In the genomic region with DNA sequence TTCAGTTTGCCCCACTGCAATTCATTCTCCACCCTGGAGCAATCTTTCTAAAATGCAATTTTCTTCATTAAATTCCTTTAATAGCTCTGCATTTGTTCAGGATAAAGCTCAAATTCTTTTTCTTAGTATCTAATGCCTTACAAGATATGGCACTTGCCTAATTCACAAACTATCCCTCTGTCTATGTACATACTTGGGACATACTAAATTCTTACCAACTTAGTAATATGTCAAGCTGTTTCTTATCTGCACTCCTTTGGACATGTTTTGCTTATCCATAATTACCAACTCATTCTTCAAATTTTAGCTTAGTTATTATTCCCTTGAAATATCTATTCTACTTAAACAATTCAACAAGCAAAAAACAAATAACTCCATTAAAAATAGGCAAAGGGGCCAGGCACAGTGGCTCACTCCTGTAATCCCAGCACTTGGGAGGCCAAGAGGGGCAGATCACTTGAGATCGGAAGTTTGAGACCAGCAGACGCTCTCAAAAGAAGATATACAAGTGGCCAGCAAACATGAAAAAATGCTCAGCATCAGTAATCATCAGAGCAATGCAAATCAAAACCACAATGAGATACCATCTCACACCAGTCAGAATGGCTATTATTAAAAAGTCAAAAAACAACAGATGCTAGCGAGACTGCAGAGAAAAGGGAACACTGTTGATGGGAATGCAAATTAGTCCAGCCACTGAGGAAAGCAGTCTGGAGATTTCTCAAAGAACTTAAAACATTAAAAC, we compare ENCODE assay signal across 21 cellular contexts.
DNase-seq lines count a peak whose midpoint lies in the region; ATAC-seq and TF ChIP-seq lines count a peak whose summit lies in the region.
"Had no signal": no experiment of that assay in that cellular context is flagged by ENCODE, and none has a peak within 500 bp of the region (broad histone marks: within the 10 kb centered on the region; RNA-seq: fewer than 3 reads in every experiment).

No MANE protein-coding gene starts in this region.

- no peak overlapping the region for H2AK5ac ChIP-seq in IMR-90 (ENCODE audit: low read depth, low read length)

- CTCF ChIA-PET in AG04450 (lab: Charles Lee) (interaction anchor here (1.0 to 7.3 kb wide), 2 partner anchors 10 to 13 kb away, joined by 5 to 74 read pairs; no protein-coding TSS in a partner anchor), IMR-90 (lab: Yijun Ruan, JAX) (interaction anchor here (0.6 to 1.3 kb wide), 3 partner anchors 13 to 1053 kb away, joined by 3 to 5 read pairs (median 4); no protein-coding TSS in a partner anchor)

- H3K79me1 ChIP-seq in IMR-90 (ENCODE audit: low read depth in 1 of 2, low read length in 2 of 2), result no peaks in the 10 kb centered on the region

- peak overlapping the region; percentile 36; the same call in 1 of the 2 replicates for H2BK20ac ChIP-seq in IMR-90 (ENCODE audit: low read depth, low read length)

- H4K5ac ChIP-seq in IMR-90 (ENCODE audit: low read depth, low read length), result peak overlapping the region; percentile 47; the same call in 1 of the 2 replicates

- peak overlapping the region in 1 of 2 experiments; percentile 13; a peak in 2 of 4 replicates for H4K8ac ChIP-seq in IMR-90 (ENCODE audit: low read depth in 2 of 2, low read length in 2 of 2)

- H3K4ac ChIP-seq in IMR-90 (ENCODE audit: low read depth, low read length), result peak overlapping the region; percentile 45; the same call in 1 of the 2 replicates

- 43% methylated on average over 1 of the region's 3 CpGs; no CpG with 5 or more reads in 1 of the 2 experiments for WGBS in IMR-90 (ENCODE audit: extremely low coverage in 2 of 2, insufficient read length in 1 of 2), 2 experiments

- TF ChIP-seq RAD21 in IMR-90 (IDR thresholded peaks at IDR 0.05; ENCODE audit: low read length), result no peak

- DNase-seq in AG04450 (ENCODE audit: low read depth, low spot score) (no peak), IMR-90 (peak; percentile 55), fibroblast of gingiva (ENCODE audit: low read depth) (peak; percentile 14), erythroblast (lab: John Stamatoyannopoulos, UW) (no peak)
- no peak for DNase-seq in activated T-helper 1 cell treated with anti-CD3 and anti-CD28 coated beads, Interleukin-12 subunit alpha, Interleukin-12 subunit beta, Interleukin-2, Interleukin-4 antibody, amounts not matched to agents 30 ng/mL and 10 ng/mL and 1 ng/mL, durations not matched to agents 14 hours and 24 hours and 36 hours (ENCODE audit: low spot score)
- no peak for DNase-seq in stimulated activated naive CD4-positive, alpha-beta T cell treated with Interleukin-2 at 50 U/mL for 16 hours (lab: John Stamatoyannopoulos, UW)
- DNase-seq: activated CD4-positive, alpha-beta memory T cell treated with anti-CD3 and anti-CD28 coated beads, Interleukin-2, amount 10 ng/mL, durations not matched to agents 7 days and 5 days; activated naive CD8-positive, alpha-beta T cell treated with anti-CD3 and anti-CD28 coated beads, Interleukin-2, amount 10 ng/mL, durations not matched to agents 7 days and 5 days; activated T-cell treated with anti-CD3 and anti-CD28 coated beads, Interleukin-2, amount 50 U/mL, for 48 hours; endodermal cell; gastrocnemius medialis; NCI-H1436 treated with DMSO at 0.1 percent for 48 hours; NCI-H345; stimulated activated naive B cell treated with anti-CD40 and anti-IgM and Interleukin-4, amounts not matched to agents 10 μg/mL and 1 μg/mL and 100 μg/mL, for 72 hours; T-helper 1 cell; upper lobe of right lung had no signal

- peak overlapping the region; percentile 48 for H3K27ac ChIP-seq in AG04450 (ENCODE audit: low read depth, low read length)
- H3K27ac ChIP-seq in IMR-90 (ENCODE audit: insufficient read depth, low read length), result peak overlapping the region; percentile 57; the same call in 1 of the 2 replicates
- H3K27ac ChIP-seq: gastrocnemius medialis, RWPE1, upper lobe of right lung, VCaP had no signal

- H3K14ac ChIP-seq in IMR-90 (replicated peaks; ENCODE audit: low read depth, low read length), result no peak overlapping the region

- H3K18ac ChIP-seq in IMR-90 (ENCODE audit: low read depth, low read length), result peak overlapping the region; percentile 93; the same call in 1 of the 2 replicates

- H3K27ac Mint-ChIP-seq in activated T-helper 1 cell treated with anti-CD3 and anti-CD28 coated beads, Interleukin-12 subunit alpha, Interleukin-12 subunit beta, Interleukin-2, Interleukin-4 antibody, amounts not matched to agents 30 ng/mL and 10 ng/mL and 1 ng/mL, durations not matched to agents 14 hours and 24 hours and 36 hours, result no peak overlapping the region
- H3K27ac Mint-ChIP-seq: activated CD4-positive, alpha-beta memory T cell treated with anti-CD3 and anti-CD28 coated beads, Interleukin-2, amount 10 ng/mL, durations not matched to agents 7 days and 5 days; activated naive CD8-positive, alpha-beta T cell treated with anti-CD3 and anti-CD28 coated beads, Interleukin-2, amount 10 ng/mL, durations not matched to agents 7 days and 5 days; endodermal cell; stimulated activated naive B cell treated with anti-CD40 and anti-IgM and Interleukin-4, amounts not matched to agents 10 μg/mL and 1 μg/mL and 100 μg/mL, for 72 hours had no signal

- no peak overlapping the region for H2AFZ ChIP-seq in IMR-90 (replicated peaks; ENCODE audit: low read length, poor library complexity)

- peak; percentile 39 for ATAC-seq in GM18867 (IDR thresholded peaks at IDR 0.05; ENCODE audit: unreplicated experiment)
- peak; percentile 95 for ATAC-seq in IMR-90 (ENCODE audit: low read depth)
- ATAC-seq in HG03025 (IDR thresholded peaks at IDR 0.05; ENCODE audit: low FRiP score, unreplicated experiment), result no peak
- ATAC-seq: gastrocnemius medialis, upper lobe of right lung had no signal

- H3K9me3 Mint-ChIP-seq in activated T-helper 1 cell treated with anti-CD3 and anti-CD28 coated beads, Interleukin-12 subunit alpha, Interleukin-12 subunit beta, Interleukin-2, Interleukin-4 antibody, amounts not matched to agents 30 ng/mL and 10 ng/mL and 1 ng/mL, durations not matched to agents 14 hours and 24 hours and 36 hours, result peaks cover 17% of the 10 kb centered on the region
- H3K9me3 Mint-ChIP-seq: central memory CD8-positive, alpha-beta T cell; endodermal cell; stimulated activated naive B cell treated with anti-CD40 and anti-IgM and Interleukin-4, amounts not matched to agents 10 μg/mL and 1 μg/mL and 100 μg/mL, for 72 hours had no signal

- H3K4me3 Mint-ChIP-seq in activated T-helper 1 cell treated with anti-CD3 and anti-CD28 coated beads, Interleukin-12 subunit alpha, Interleukin-12 subunit beta, Interleukin-2, Interleukin-4 antibody, amounts not matched to agents 30 ng/mL and 10 ng/mL and 1 ng/mL, durations not matched to agents 14 hours and 24 hours and 36 hours, result no peak overlapping the region
- H3K4me3 Mint-ChIP-seq: activated CD4-positive, alpha-beta memory T cell treated with anti-CD3 and anti-CD28 coated beads, Interleukin-2, amount 10 ng/mL, durations not matched to agents 7 days and 5 days; activated naive CD8-positive, alpha-beta T cell treated with anti-CD3 and anti-CD28 coated beads, Interleukin-2, amount 10 ng/mL, durations not matched to agents 7 days and 5 days; central memory CD8-positive, alpha-beta T cell; endodermal cell had no signal

- in situ Hi-C loops in IMR-90 (cut with MboI; ENCODE audit: low sequenced_read_pairs), result no loop called here

- no peak overlapping the region for H2AK9ac ChIP-seq in IMR-90 (replicated peaks; ENCODE audit: low read depth, low read length, poor library complexity)

- no peak overlapping the region for H3K23ac ChIP-seq in IMR-90 (ENCODE audit: low read depth, low read length)

- H3K4me1 Mint-ChIP-seq in activated T-helper 1 cell treated with anti-CD3 and anti-CD28 coated beads, Interleukin-12 subunit alpha, Interleukin-12 subunit beta, Interleukin-2, Interleukin-4 antibody, amounts not matched to agents 30 ng/mL and 10 ng/mL and 1 ng/mL, durations not matched to agents 14 hours and 24 hours and 36 hours (ENCODE audit: low read depth), result peaks cover 35% of the 10 kb centered on the region
- H3K4me1 Mint-ChIP-seq: endodermal cell had no signal

- peaks cover 21% of the 10 kb centered on the region for H3K36me3 Mint-ChIP-seq in activated T-helper 1 cell treated with anti-CD3 and anti-CD28 coated beads, Interleukin-12 subunit alpha, Interleukin-12 subunit beta, Interleukin-2, Interleukin-4 antibody, amounts not matched to agents 30 ng/mL and 10 ng/mL and 1 ng/mL, durations not matched to agents 14 hours and 24 hours and 36 hours (ENCODE audit: low read depth)
- H3K36me3 Mint-ChIP-seq: stimulated activated naive B cell treated with anti-CD40 and anti-IgM and Interleukin-4, amounts not matched to agents 10 μg/mL and 1 μg/mL and 100 μg/mL, for 72 hours had no signal

- no peak overlapping the region for H3K56ac ChIP-seq in IMR-90 (ENCODE audit: extremely low read depth, insufficient read depth, low read length)

- H3K4me1 ChIP-seq in IMR-90 (ENCODE audit: control insufficient read depth, insufficient read depth, low read length), result peaks cover 2% of the 10 kb centered on the region; the same call in 1 of the 2 replicates

- TF ChIP-seq POLR2A in IMR-90 (IDR thresholded peaks at IDR 0.05; ENCODE audit: low read depth, low read length) (no peak), erythroblast (IDR thresholded peaks at IDR 0.05; ENCODE audit: low read length) (no peak)

- H3K9me3 ChIP-seq in AG04450 (ENCODE audit: control insufficient read depth, insufficient read depth, low read length), result no peaks in the 10 kb centered on the region
- no peaks in the 10 kb centered on the region for H3K9me3 ChIP-seq in IMR-90 (ENCODE audit: control insufficient read depth, insufficient read depth, low read length)
- H3K9me3 ChIP-seq: gastrocnemius medialis, upper lobe of right lung had no signal

- dilution Hi-C loops in IMR-90 (cut with HindIII; ENCODE audit: low sequenced_read_pairs, unreplicated experiment), result no loop called here

- no peaks in the 10 kb centered on the region for H3K36me3 ChIP-seq in IMR-90 (ENCODE audit: control insufficient read depth, insufficient read depth, low read length)
- H3K36me3 ChIP-seq: gastrocnemius medialis, upper lobe of right lung had no signal

- H2BK120ac ChIP-seq in IMR-90 (ENCODE audit: low read depth, low read length), result peak overlapping the region; percentile 53

- no peaks in the 10 kb centered on the region for H3K9me1 ChIP-seq in IMR-90 (ENCODE audit: insufficient read depth, low read length)

- H2BK15ac ChIP-seq in IMR-90 (ENCODE audit: low read depth, low read length), result peak overlapping the region; percentile 18; the same call in 1 of the 3 replicates

- no TSS peak for BruUV-seq in IMR-90 (replicated peaks; lab: Mats Ljungman, UMichigan)

- no peaks in the 10 kb centered on the region for H4K20me1 ChIP-seq in IMR-90 (ENCODE audit: insufficient read depth, low read length)

- no peaks in the 10 kb centered on the region for H3K27me3 Mint-ChIP-seq in activated T-helper 1 cell treated with anti-CD3 and anti-CD28 coated beads, Interleukin-12 subunit alpha, Interleukin-12 subunit beta, Interleukin-2, Interleukin-4 antibody, amounts not matched to agents 30 ng/mL and 10 ng/mL and 1 ng/mL, durations not matched to agents 14 hours and 24 hours and 36 hours (ENCODE audit: insufficient read depth)
- H3K27me3 Mint-ChIP-seq: activated CD4-positive, alpha-beta memory T cell treated with anti-CD3 and anti-CD28 coated beads, Interleukin-2, amount 10 ng/mL, durations not matched to agents 7 days and 5 days; activated naive CD8-positive, alpha-beta T cell treated with anti-CD3 and anti-CD28 coated beads, Interleukin-2, amount 10 ng/mL, durations not matched to agents 7 days and 5 days; central memory CD8-positive, alpha-beta T cell; stimulated activated naive B cell treated with anti-CD40 and anti-IgM and Interleukin-4, amounts not matched to agents 10 μg/mL and 1 μg/mL and 100 μg/mL, for 72 hours had no signal

- no peak overlapping the region for H4K91ac ChIP-seq in IMR-90 (ENCODE audit: insufficient read depth, low read depth, low read length)

- H3K27me3 ChIP-seq in AG04450 (ENCODE audit: control insufficient read depth, insufficient read depth, low read length) (no peaks in the 10 kb centered on the region), IMR-90 (ENCODE audit: control insufficient read depth, insufficient read depth, low read length) (peaks cover 1% of the 10 kb centered on the region; the same call in 1 of the 2 replicates)
- H3K27me3 ChIP-seq: gastrocnemius medialis, upper lobe of right lung had no signal

- intact Hi-C loops in IMR-90 (cut with micrococcal nuclease), result loop anchor here (1.0 to 5.0 kb wide), 4 partner anchors 11 to 180 kb away; no protein-coding TSS in a partner anchor
- intact Hi-C loops in activated T-helper 1 cell treated with anti-CD3 and anti-CD28 coated beads, Interleukin-12 subunit alpha, Interleukin-12 subunit beta, Interleukin-2, Interleukin-4 antibody, amounts not matched to agents 30 ng/mL and 10 ng/mL and 1 ng/mL, durations not matched to agents 14 hours and 24 hours and 36 hours (cut with micrococcal nuclease), result no loop called here

- no peak for TF ChIP-seq CTCF in AG04450 (IDR thresholded peaks at IDR 0.05; ENCODE audit: low read depth, low read length)
- TF ChIP-seq CTCF in IMR-90 (conservative IDR thresholded peaks at IDR 0.05; ENCODE audit: low read depth, low read length), result no peak

- H3K4me3 ChIP-seq in AG04450 (ENCODE audit: low read depth, low read length), result no peak overlapping the region
- no peak overlapping the region for H3K4me3 ChIP-seq in IMR-90 (ENCODE audit: insufficient read depth, low read depth, low read length)
- H3K4me3 ChIP-seq: gastrocnemius medialis, upper lobe of right lung had no signal

- peak overlapping the region; percentile 87 for H2BK5ac ChIP-seq in IMR-90 (ENCODE audit: low read depth, low read length, poor library complexity, severe bottlenecking)

- POLR2A ChIA-PET in AG04450 (lab: Yijun Ruan, JAX), result interaction anchor here (0.6 to 1.4 kb wide), 3 partner anchors 12 to 74 kb away, joined by 3 to 10 read pairs (median 3); no protein-coding TSS in a partner anchor
- POLR2A ChIA-PET in IMR-90 (lab: Charles Lee; ENCODE audit: unreplicated experiment), result no interaction called here

- no peak overlapping the region for H3K9ac ChIP-seq in IMR-90 (ENCODE audit: low read depth, low read length)

- H3K4me2 ChIP-seq in IMR-90 (ENCODE audit: low read depth, low read length), result peak overlapping the region; percentile 55; the same call in 1 of the 2 replicates

Comparison
In these comparisons a context has a peak if more than half of its experiments do, and no peak if none do; other contexts are left out.
1. DNase-seq: peak in IMR-90 (single experiment) and fibroblast of gingiva (single experiment); none in AG04450 (single experiment), activated T-helper 1 cell treated with anti-CD3 and anti-CD28 coated beads, Interleukin-12 subunit alpha, Interleukin-12 subunit beta, Interleukin-2, Interleukin-4 antibody, amounts not matched to agents 30 ng/mL and 10 ng/mL and 1 ng/mL, durations not matched to agents 14 hours and 24 hours and 36 hours (single experiment), stimulated activated naive CD4-positive, alpha-beta T cell treated with Interleukin-2 at 50 U/mL for 16 hours (single experiment) and erythroblast (0 of 2).